In the genomic region with DNA sequence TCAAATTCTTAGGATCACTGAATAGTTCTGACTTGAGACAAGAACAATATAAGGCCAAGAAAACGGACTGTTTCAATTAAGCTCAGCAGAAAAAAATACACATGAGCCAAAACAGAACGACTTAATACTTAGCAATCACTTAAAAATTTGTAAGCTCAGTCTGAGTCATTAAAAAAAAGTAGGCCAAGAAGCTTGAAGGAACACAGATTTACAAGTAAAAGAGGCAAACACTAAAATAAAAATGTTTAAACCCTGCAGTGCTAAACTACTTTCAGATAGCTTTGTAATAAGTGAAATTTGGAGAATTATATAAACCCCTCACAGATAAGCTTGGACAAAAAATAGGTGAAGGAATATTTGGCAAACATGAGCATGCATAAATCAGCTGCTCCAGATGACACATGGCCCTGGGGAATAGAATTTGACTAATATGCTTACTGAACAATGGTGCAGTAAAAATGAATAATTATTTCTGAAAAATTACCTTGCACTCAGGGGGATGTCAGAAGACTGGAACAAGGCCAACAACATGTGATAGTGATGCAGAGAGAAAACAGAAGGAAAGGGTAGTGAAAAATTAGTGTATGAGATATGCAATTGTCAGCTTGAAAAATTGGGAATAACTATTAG, we compare ENCODE assay signal across 11 cellular contexts. TPM values are rescaled to one million over a fixed set of nuclear protein-coding genes. Genes with fewer than 3 reads are reported as not detected.
A peak's percentile ranks its signal among the peaks of the same experiment; 100 is the strongest.
DNase-seq lines count a peak whose midpoint lies in the region; TF ChIP-seq lines count a peak whose summit lies in the region.
"Had no signal": no experiment of that assay in that cellular context is flagged by ENCODE, and none has a peak within 500 bp of the region (broad histone marks: within the 10 kb centered on the region; RNA-seq: fewer than 3 reads in every experiment).

No MANE protein-coding gene starts in this region.

- intact Hi-C loops in vagina (cut with DNase I) = loop anchor here (5.0 kb wide), 1 partner anchor 484 kb away; no protein-coding TSS in a partner anchor

- H3K4me3 ChIP-seq in vagina = no peak overlapping the region
- H3K4me3 ChIP-seq: A549 had no signal

- no peaks in the 10 kb centered on the region for H3K9me3 ChIP-seq in vagina
- H3K9me3 ChIP-seq: A549 had no signal

- peak overlapping the region; percentile 71 for H3K27ac ChIP-seq in vagina
- H3K27ac ChIP-seq: A549 had no signal

- H3K27me3 ChIP-seq in vagina = no peaks in the 10 kb centered on the region

- H3K36me3 ChIP-seq in vagina = no peaks in the 10 kb centered on the region

- TF ChIP-seq POLR2A in vagina (IDR thresholded peaks at IDR 0.05) = no peak

- no peak for TF ChIP-seq CTCF in vagina (IDR thresholded peaks at IDR 0.05)

- DNase-seq in NCI-H748 (lab: John Stamatoyannopoulos, UW; ENCODE audit: unreplicated experiment) (peak; percentile 10), NCI-H748 treated with DMSO at 0.1 percent for 48 hours (lab: John Stamatoyannopoulos, UW) (no peak), amniotic stem cell (lab: John Stamatoyannopoulos, UW) (peak; percentile 77), hepatic stellate cell (ENCODE audit: low spot score) (peak; percentile 37), vagina (ENCODE audit: extremely low spot score in 2 of 2) (no peak), ACHN (no peak), NCI-H774 (lab: John Stamatoyannopoulos, UW) (no peak)
- no peak for DNase-seq in stimulated activated naive CD4-positive, alpha-beta T cell treated with Interleukin-2 at 50 U/mL for 16 hours (lab: John Stamatoyannopoulos, UW)
- DNase-seq: SIG-M5 had no signal

- in situ Hi-C loops in ACHN (cut with HindIII; ENCODE audit: low pct_ligation_motif_present, low pct_unique_long_range_greater_than_20kb, low sequenced_read_pairs) = no loop called here

- peaks cover 44% of the 10 kb centered on the region for H3K4me1 ChIP-seq in vagina
- H3K4me1 ChIP-seq: A549 had no signal

RNA-seq across cellular contexts. Expression of a gene that starts 49.6 kb away (rescaled TPM):
- total RNA-seq in vagina = 11.8 TPM
- total RNA-seq: activated T-helper 17 cell treated with anti-CD3 and anti-CD28 coated beads, Interleukin-2, amount 50 U/mL, for 72 hours had no signal

Comparison
In these comparisons a context has a peak if more than half of its experiments do, and no peak if none do; other contexts are left out.
1. DNase-seq: peak in NCI-H748 (single experiment), amniotic stem cell (single experiment) and hepatic stellate cell (single experiment); none in NCI-H748 treated with DMSO at 0.1 percent for 48 hours (single experiment), vagina (0 of 2), ACHN (single experiment), stimulated activated naive CD4-positive, alpha-beta T cell treated with Interleukin-2 at 50 U/mL for 16 hours (single experiment) and NCI-H774 (single experiment).